ENCODE assay signal across 15 cellular contexts in genomic region chr2:157181234-157181633, GRCh38.
"Had no signal": no experiment of that assay in that cellular context is flagged by ENCODE, and none has a peak within 500 bp of the region (broad histone marks: within the 10 kb centered on the region; RNA-seq: fewer than 3 reads in every experiment).

No MANE protein-coding gene starts in this region.

- H3K4me1 ChIP-seq: esophagus muscularis mucosa, parathyroid adenoma, vagina had no signal

- H3K4me3 ChIP-seq: esophagus muscularis mucosa, hepatocyte, tibial nerve, vagina had no signal

- H3K9me3 ChIP-seq: esophagus muscularis mucosa, vagina had no signal

- FAIRE-seq: astrocyte, small intestine had no signal

- H3K27ac ChIP-seq: esophagus muscularis mucosa, hepatocyte, parathyroid adenoma, vagina had no signal

- DNase-seq: activated CD4-positive, alpha-beta T cell treated with anti-CD3 and anti-CD28 coated beads for 48 hours; activated CD8-positive, alpha-beta memory T cell treated with anti-CD3 and anti-CD28 coated beads, Interleukin-2, amount 50 U/mL, for 48 hours; activated CD8-positive, alpha-beta T cell treated with anti-CD3 and anti-CD28 coated beads, Interleukin-2, amount 10 ng/mL, durations not matched to agents 7 days and 5 days; caudate nucleus; dermis blood vessel endothelial cell; kidney glomerular epithelial cell; small intestine had no signal

- ATAC-seq: activated CD8-positive, alpha-beta T cell treated with anti-CD3 and anti-CD28 coated beads, Interleukin-2, amount 10 ng/mL, durations not matched to agents 7 days and 5 days; stimulated activated effector memory CD8-positive, alpha-beta T cell treated with anti-CD3 and anti-CD28 coated beads, Interleukin-12 subunit alpha, Interleukin-12 subunit beta, amount 100 ng/mL, for 72 hours; WTC11 had no signal

- H3K27me3 ChIP-seq: esophagus muscularis mucosa, hepatocyte, tibial nerve, vagina had no signal

- H3K36me3 ChIP-seq: esophagus muscularis mucosa, tibial nerve, vagina had no signal
